In the genomic region with DNA sequence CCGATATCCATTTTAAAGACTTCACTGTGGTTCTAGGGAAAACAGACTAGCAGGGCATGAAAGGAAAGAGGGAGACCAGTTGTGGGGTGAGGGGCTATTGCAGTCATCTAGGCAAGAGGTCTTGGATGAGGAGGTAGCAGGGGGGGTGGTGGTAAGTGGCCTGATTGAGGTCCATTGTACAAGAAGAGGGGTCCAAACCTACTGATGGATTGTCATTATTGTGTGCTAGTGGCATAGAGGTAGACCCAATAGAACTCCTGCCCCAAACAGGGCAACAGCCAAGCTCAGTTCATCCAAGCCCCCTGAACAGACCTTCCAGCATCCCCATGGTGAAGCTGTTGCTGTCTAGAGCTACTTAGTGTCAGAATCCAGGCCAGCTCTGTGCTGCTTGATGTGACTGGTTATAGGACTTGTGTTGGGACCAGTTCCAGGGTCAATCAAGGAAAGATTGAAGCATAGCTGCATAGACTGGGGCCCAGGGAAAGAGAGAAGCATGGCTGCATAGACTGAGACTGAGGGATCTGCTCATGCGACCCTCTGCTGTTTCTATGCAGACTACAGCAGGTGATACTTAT, we compare ENCODE assay signal across 16 cellular contexts. TPM values are rescaled to one million over a fixed set of nuclear protein-coding genes. Genes with fewer than 3 reads are reported as not detected.
DNase-seq lines count a peak whose midpoint lies in the region; ATAC-seq and TF ChIP-seq lines count a peak whose summit lies in the region.
"Had no signal": no experiment of that assay in that cellular context is flagged by ENCODE, and none has a peak within 500 bp of the region (broad histone marks: within the 10 kb centered on the region; RNA-seq: fewer than 3 reads in every experiment).

No MANE protein-coding gene starts in this region.

- H3K18ac ChIP-seq in IMR-90 (ENCODE audit: low read depth, low read length) = no peak overlapping the region

- H3K36me3 ChIP-seq in IMR-90 (ENCODE audit: control insufficient read depth, insufficient read depth, low read length) (no peaks in the 10 kb centered on the region), mucosa of stomach (ENCODE audit: control insufficient read depth, insufficient read depth, low read length) (peaks cover 6% of the 10 kb centered on the region), suprapubic skin (no peaks in the 10 kb centered on the region)
- H3K36me3 ChIP-seq: cardiac muscle cell, pancreas had no signal

- H3K4me2 ChIP-seq in IMR-90 (ENCODE audit: low read depth, low read length) = no peak overlapping the region

- H2BK5ac ChIP-seq in IMR-90 (ENCODE audit: low read depth, low read length, poor library complexity, severe bottlenecking) = no peak overlapping the region

- no peak for ATAC-seq in IMR-90 (ENCODE audit: low read depth)
- ATAC-seq in activated CD8-positive, alpha-beta T cell treated with anti-CD3 and anti-CD28 coated beads for 36 hours = no peak

- no peak overlapping the region for H3K4me3 Mint-ChIP-seq in brain
- no peak overlapping the region for H3K4me3 Mint-ChIP-seq in activated CD8-positive, alpha-beta T cell treated with anti-CD3 and anti-CD28 coated beads for 36 hours

- 0 out of 4 replicates have a peak overlapping the region, but pooled peaks of 1 of the 2 experiments have one; percentile 32 for H4K8ac ChIP-seq in IMR-90 (ENCODE audit: low read depth in 2 of 2, low read length in 2 of 2)

- 100% methylated on average over 2 of the region's 2 CpGs; no CpG with 5 or more reads in 1 of the 2 experiments for WGBS in IMR-90 (ENCODE audit: extremely low coverage in 2 of 2, insufficient read length in 1 of 2), 2 experiments
- 99% methylated on average over 2 of the region's 2 CpGs for WGBS in suprapubic skin

- no peak overlapping the region for H2BK120ac ChIP-seq in IMR-90 (ENCODE audit: low read depth, low read length)

- H3K4me1 ChIP-seq in IMR-90 (ENCODE audit: control insufficient read depth, insufficient read depth, low read length) (peaks cover 25% of the 10 kb centered on the region), mucosa of stomach (ENCODE audit: control insufficient read depth, insufficient read depth, low read length) (peaks cover 58% of the 10 kb centered on the region), suprapubic skin (peaks cover 62% of the 10 kb centered on the region)

- H2BK20ac ChIP-seq in IMR-90 (ENCODE audit: low read depth, low read length) = no peak overlapping the region

- POLR2A ChIA-PET in IMR-90 (lab: Charles Lee; ENCODE audit: unreplicated experiment) = no interaction called here
- POLR2A ChIA-PET in activated CD8-positive, alpha-beta T cell treated with anti-CD3 and anti-CD28 coated beads for 36 hours (lab: Charles Lee) = no interaction called here

- H3K27ac ChIP-seq in IMR-90 (ENCODE audit: insufficient read depth, low read length) (no peak overlapping the region), suprapubic skin (peak overlapping the region; percentile 57)
- H3K27ac ChIP-seq: cardiac muscle cell had no signal

- TF ChIP-seq CTCF in IMR-90 (conservative IDR thresholded peaks at IDR 0.05; ENCODE audit: low read depth, low read length) = no peak
- no peak for TF ChIP-seq CTCF in brain (conservative IDR thresholded peaks at IDR 0.05)
- TF ChIP-seq CTCF in suprapubic skin (IDR thresholded peaks at IDR 0.05) = no peak
- no peak for TF ChIP-seq CTCF in activated CD8-positive, alpha-beta T cell treated with anti-CD3 and anti-CD28 coated beads for 36 hours (IDR thresholded peaks at IDR 0.05)

- no peaks in the 10 kb centered on the region for H3K27me3 Mint-ChIP-seq in brain
- peaks cover 31% of the 10 kb centered on the region for H3K27me3 Mint-ChIP-seq in activated CD8-positive, alpha-beta T cell treated with anti-CD3 and anti-CD28 coated beads for 36 hours

- dilution Hi-C loops in IMR-90 (cut with HindIII; ENCODE audit: low sequenced_read_pairs, unreplicated experiment) = no loop called here

- peaks cover 24% of the 10 kb centered on the region for H3K36me3 Mint-ChIP-seq in brain
- H3K36me3 Mint-ChIP-seq in activated CD8-positive, alpha-beta T cell treated with anti-CD3 and anti-CD28 coated beads for 36 hours (ENCODE audit: low read depth) = no peaks in the 10 kb centered on the region

- intact Hi-C loops in IMR-90 (cut with micrococcal nuclease) = no loop called here
- intact Hi-C loops in activated CD8-positive, alpha-beta T cell treated with anti-CD3 and anti-CD28 coated beads for 36 hours (cut with micrococcal nuclease) = no loop called here

- H3K56ac ChIP-seq in IMR-90 (ENCODE audit: extremely low read depth, insufficient read depth, low read length) = no peak overlapping the region

- H3K4me1 Mint-ChIP-seq in brain = peaks cover 82% of the 10 kb centered on the region
- no peaks in the 10 kb centered on the region for H3K4me1 Mint-ChIP-seq in activated CD8-positive, alpha-beta T cell treated with anti-CD3 and anti-CD28 coated beads for 36 hours (ENCODE audit: low read depth)

- peaks cover 52% of the 10 kb centered on the region for H3K9me1 ChIP-seq in IMR-90 (ENCODE audit: insufficient read depth, low read length)

- no peak for TF ChIP-seq POLR2A in IMR-90 (IDR thresholded peaks at IDR 0.05; ENCODE audit: low read depth, low read length)
- no peak for TF ChIP-seq POLR2A in suprapubic skin (IDR thresholded peaks at IDR 0.05)

- peak overlapping the region; percentile 7; the same call in 1 of the 2 replicates for H2AK5ac ChIP-seq in IMR-90 (ENCODE audit: low read depth, low read length)

- H3K27me3 ChIP-seq in IMR-90 (ENCODE audit: control insufficient read depth, insufficient read depth, low read length) (no peaks in the 10 kb centered on the region), mucosa of stomach (ENCODE audit: control insufficient read depth, insufficient read depth, low read length) (no peaks in the 10 kb centered on the region), suprapubic skin (no peaks in the 10 kb centered on the region)
- H3K27me3 ChIP-seq: cardiac muscle cell, pancreas had no signal

- no peak overlapping the region for H3K4ac ChIP-seq in IMR-90 (ENCODE audit: low read depth, low read length)

- peak overlapping the region; percentile 44 for H2AK9ac ChIP-seq in IMR-90 (replicated peaks; ENCODE audit: low read depth, low read length, poor library complexity)

- CTCF ChIA-PET in IMR-90 (lab: Yijun Ruan, JAX) = interaction anchor here (0.6 kb wide), 1 partner anchor 1443 kb away, joined by 5 read pairs; no protein-coding TSS in a partner anchor
- CTCF ChIA-PET in activated CD8-positive, alpha-beta T cell treated with anti-CD3 and anti-CD28 coated beads for 36 hours (lab: Charles Lee) = no interaction called here

- no peak for TF ChIP-seq EP300 in suprapubic skin (IDR thresholded peaks at IDR 0.05)

- in situ Hi-C loops in IMR-90 (cut with MboI; ENCODE audit: low sequenced_read_pairs) = no loop called here

- peak overlapping the region; percentile 71; the same call in 1 of the 2 replicates for H3K23ac ChIP-seq in IMR-90 (ENCODE audit: low read depth, low read length)

- no peak for DNase-seq in IMR-90
- peak in 1 of 2 donors; percentile 28 for DNase-seq in suprapubic skin (ENCODE audit: low spot score in 2 of 2)
- DNase-seq in activated CD8-positive, alpha-beta T cell treated with anti-CD3 and anti-CD28 coated beads for 36 hours = no peak
- DNase-seq in activated CD4-positive, CD25-positive, alpha-beta regulatory T cell treated with anti-CD3 and anti-CD28 coated beads, Interleukin-2, amount 50 U/mL, for 72 hours = no peak
- DNase-seq in NCI-H774 (lab: John Stamatoyannopoulos, UW) = no peak
- no peak for DNase-seq in SHP77 (lab: John Stamatoyannopoulos, UW)
- DNase-seq: activated naive CD4-positive, alpha-beta T cell treated with anti-CD3 and anti-CD28 coated beads, Interleukin-2, amount 50 U/mL, for 16 hours; C1 segment of cervical spinal cord; DND-41; NCI-H1092 treated with DMSO at 0.1 percent for 48 hours; RPMI8226; T-helper 2 cell had no signal

- H3K9me3 ChIP-seq in IMR-90 (ENCODE audit: control insufficient read depth, insufficient read depth, low read length) (no peaks in the 10 kb centered on the region), mucosa of stomach (ENCODE audit: control insufficient read depth, low read length) (no peaks in the 10 kb centered on the region), suprapubic skin (no peaks in the 10 kb centered on the region)
- H3K9me3 ChIP-seq: pancreas had no signal

- no peak overlapping the region for H4K5ac ChIP-seq in IMR-90 (ENCODE audit: low read depth, low read length)

- H3K14ac ChIP-seq in IMR-90 (replicated peaks; ENCODE audit: low read depth, low read length) = 0 out of 2 replicates have a peak overlapping the region, but pooled peaks have one; percentile 57

- TF ChIP-seq RAD21 in IMR-90 (IDR thresholded peaks at IDR 0.05; ENCODE audit: low read length) = no peak

- no peak overlapping the region for H2BK15ac ChIP-seq in IMR-90 (ENCODE audit: low read depth, low read length)

- H3K79me1 ChIP-seq in IMR-90 (ENCODE audit: low read depth in 1 of 2, low read length in 2 of 2) = peaks cover 34 to 68% of the 10 kb centered on the region in 2 experiments

- peak overlapping the region in 3 of 5 experiments; percentile 45 to 71 (median 47) for H3K27ac Mint-ChIP-seq in brain
- no peak overlapping the region for H3K27ac Mint-ChIP-seq in activated CD8-positive, alpha-beta T cell treated with anti-CD3 and anti-CD28 coated beads for 36 hours

- BruUV-seq in IMR-90 (replicated peaks; lab: Mats Ljungman, UMichigan) = no TSS peak

- no peak overlapping the region for H3K4me3 ChIP-seq in IMR-90 (ENCODE audit: insufficient read depth, low read depth, low read length)
- no peak overlapping the region for H3K4me3 ChIP-seq in mucosa of stomach (ENCODE audit: low read length)
- no peak overlapping the region for H3K4me3 ChIP-seq in suprapubic skin
- H3K4me3 ChIP-seq: cardiac muscle cell, pancreas had no signal

- no peaks in the 10 kb centered on the region for H3K9me3 Mint-ChIP-seq in brain
- no peaks in the 10 kb centered on the region for H3K9me3 Mint-ChIP-seq in activated CD8-positive, alpha-beta T cell treated with anti-CD3 and anti-CD28 coated beads for 36 hours

- H4K91ac ChIP-seq in IMR-90 (ENCODE audit: insufficient read depth, low read depth, low read length) = peak overlapping the region; percentile 50; the same call in 1 of the 2 replicates

- H3K9ac ChIP-seq in IMR-90 (ENCODE audit: low read depth, low read length) (no peak overlapping the region), mucosa of stomach (ENCODE audit: low read length) (peak overlapping the region; percentile 28)

- H4K20me1 ChIP-seq in IMR-90 (ENCODE audit: insufficient read depth, low read length) = peaks cover 71% of the 10 kb centered on the region; the same call in 1 of the 2 replicates

- H2AFZ ChIP-seq in IMR-90 (replicated peaks; ENCODE audit: low read length, poor library complexity) = no peak overlapping the region

TF ChIP-seq in IMR-90, 13 proteins besides CTCF, POLR2A, EP300 and RAD21 (continues in another document):
- TF ChIP-seq BHLHE40 (IDR thresholded peaks at IDR 0.05; ENCODE audit: low read depth, low read length) = no peak
- TF ChIP-seq RCOR1 (IDR thresholded peaks at IDR 0.05; ENCODE audit: insufficient replicate concordance, low read length) = no peak

RNA-seq across cellular contexts. Expression of gene ASAP2, which starts 7.0 kb away (rescaled TPM):
- total RNA-seq in IMR-90 (2012; rRNA removed) (19.7 and 26.9 TPM in 2 replicates), suprapubic skin (10 to 100 TPM; 22.0 to 54.6 (median 30.0) TPM)
- polyA plus RNA-seq in IMR-90 (2012; rRNA removed) (25.0 and 28.1 TPM in 2 replicates), brain (ENCODE audit: insufficient read depth, low read depth, low replicate concordance) (7.0 TPM)
- polyA plus RNA-seq in IMR-90 (2012; cell fraction: cytosol; rRNA removed) = 10.0 and 11.4 TPM in 2 replicates
- polyA plus RNA-seq in IMR-90 (2012; cell fraction: nucleus; rRNA removed; ENCODE audit: low replicate concordance) = 23.8 and 56.1 TPM in 2 replicates
- total RNA-seq in activated CD8-positive, alpha-beta T cell treated with anti-CD3 and anti-CD28 coated beads for 36 hours = not detected

Comparison
In these comparisons a context has a peak if more than half of its experiments do, and no peak if none do; other contexts are left out.
1. RNA of gene ASAP2, which starts 7.0 kb away (total RNA-seq): 22.0 to 54.6 TPM in suprapubic skin and 19.7 to 26.9 TPM in IMR-90; not detected in activated CD8-positive, alpha-beta T cell treated with anti-CD3 and anti-CD28 coated beads for 36 hours; every median in the first group is over 10 times any median in the second.